ENCODE assay signal across 21 cellular contexts in the genomic region with DNA sequence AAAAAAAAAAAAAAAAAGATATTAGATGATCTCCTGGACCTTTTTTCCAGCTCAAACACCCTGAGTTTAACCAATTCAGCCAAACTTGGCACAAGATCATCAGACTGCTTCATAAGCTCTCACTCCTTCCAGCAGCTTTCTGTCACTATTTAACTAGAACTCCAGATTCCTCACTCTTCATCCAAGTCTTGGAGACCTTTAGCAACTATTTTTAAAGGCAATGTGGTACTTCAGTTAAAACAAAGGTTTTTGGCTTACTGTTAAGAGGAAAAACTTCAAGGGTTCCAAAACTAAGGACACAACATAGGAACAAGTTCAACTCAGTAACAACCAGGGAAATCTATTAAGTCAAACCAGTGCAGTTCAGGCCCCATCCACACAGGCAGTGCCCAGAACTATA. TPM values are rescaled to one million over a fixed set of nuclear protein-coding genes. Genes with fewer than 3 reads are reported as not detected.
A peak's percentile ranks its signal among the peaks of the same experiment; 100 is the strongest.
DNase-seq lines count a peak whose midpoint lies in the region; ATAC-seq and TF ChIP-seq lines count a peak whose summit lies in the region.
"Had no signal": no experiment of that assay in that cellular context is flagged by ENCODE, and none has a peak within 500 bp of the region (broad histone marks: within the 10 kb centered on the region; RNA-seq: fewer than 3 reads in every experiment).

No MANE protein-coding gene starts in this region.

- H3K27ac ChIP-seq in thyroid gland (peak overlapping the region; percentile 6 to 81 (median 67)), vagina (no peak overlapping the region)
- H3K27ac ChIP-seq: GM23248, HL-60, KMS-11 had no signal

- H3K36me3 ChIP-seq in thyroid gland (no peaks in the 10 kb centered on the region), vagina (no peaks in the 10 kb centered on the region)
- H3K36me3 ChIP-seq: HAP-1 had no signal

- DNase-seq in kidney glomerular epithelial cell (lab: John Stamatoyannopoulos, UW) = peak; percentile 21
- DNase-seq in thyroid gland = no peak
- no peak for DNase-seq in hypothalamus (lab: John Stamatoyannopoulos, UW)
- DNase-seq in vagina (ENCODE audit: extremely low spot score in 2 of 2) = no peak
- DNase-seq: AML-193, DMS 273 treated with DMSO at 0.1 percent for 48 hours, DND-41, GM23248, MV-4-11, NCI-H1694 treated with DMSO at 0.1 percent for 48 hours, NCI-H510A, NCI-H82, OCI-M1, Right ventricle myocardium superior had no signal

- peaks cover 3% of the 10 kb centered on the region for H3K27me3 Mint-ChIP-seq in brain
- peaks cover 1% of the 10 kb centered on the region for H3K27me3 Mint-ChIP-seq in nephron (ENCODE audit: low read depth)

- TF ChIP-seq CTCF in brain (conservative IDR thresholded peaks at IDR 0.05) (no peak), nephron (IDR thresholded peaks at IDR 0.05; ENCODE audit: unreplicated experiment in 3 of 3) (no peak), thyroid gland (IDR thresholded peaks at IDR 0.05) (no peak), vagina (IDR thresholded peaks at IDR 0.05) (no peak)

- H3K9me3 ChIP-seq in thyroid gland = no peaks in the 10 kb centered on the region
- no peaks in the 10 kb centered on the region for H3K9me3 ChIP-seq in vagina
- H3K9me3 ChIP-seq: HAP-1 had no signal

- no peak for ATAC-seq in GM18511 (IDR thresholded peaks at IDR 0.05; ENCODE audit: unreplicated experiment)

- intact Hi-C loops in thyroid gland (cut with DNase I) = no loop called here
- intact Hi-C loops in vagina (cut with DNase I) = no loop called here

- H3K4me3 Mint-ChIP-seq in brain (peak overlapping the region in 1 of 5 experiments; percentile 48), nephron (peak overlapping the region in 1 of 3 experiments; percentile 43)
- H3K4me3 Mint-ChIP-seq: CD14-positive monocyte had no signal

- H3K36me3 Mint-ChIP-seq in brain = peaks cover 27% of the 10 kb centered on the region
- H3K36me3 Mint-ChIP-seq in nephron (ENCODE audit: low read depth) = peaks cover 14% of the 10 kb centered on the region
- H3K36me3 Mint-ChIP-seq: CD14-positive monocyte had no signal

- TF ChIP-seq POLR2A in thyroid gland (IDR thresholded peaks at IDR 0.05) = no peak
- TF ChIP-seq POLR2A in vagina (IDR thresholded peaks at IDR 0.05) = no peak

- H3K27ac Mint-ChIP-seq in brain (peak overlapping the region in 4 of 5 experiments; percentile 59 to 84 (median 72)), nephron (peak overlapping the region; percentile 85 to 95 (median 90))
- H3K27ac Mint-ChIP-seq: CD14-positive monocyte had no signal

- H3K4me3 ChIP-seq in thyroid gland (replicated peaks in 1 of 3) (no peak overlapping the region), vagina (no peak overlapping the region)
- H3K4me3 ChIP-seq: GM23248, HAP-1 had no signal

- H3K27me3 ChIP-seq in thyroid gland (no peaks in the 10 kb centered on the region), vagina (no peaks in the 10 kb centered on the region)

- H3K4me1 Mint-ChIP-seq in brain (peaks cover 48% of the 10 kb centered on the region), nephron (peaks cover 32% of the 10 kb centered on the region)
- H3K4me1 Mint-ChIP-seq: CD14-positive monocyte had no signal

- H3K9me3 Mint-ChIP-seq in brain = peaks cover 2 to 13% (median 7%) of the 10 kb centered on the region in 5 experiments
- no peaks in the 10 kb centered on the region for H3K9me3 Mint-ChIP-seq in nephron

- H3K4me1 ChIP-seq in thyroid gland (peaks cover 43 to 45% of the 10 kb centered on the region in 2 donors), vagina (no peaks in the 10 kb centered on the region)
- H3K4me1 ChIP-seq: HAP-1 had no signal

RNA-seq across cellular contexts. Expression of a gene that starts 23.2 kb away (rescaled TPM):
- polyA plus RNA-seq in brain (ENCODE audit: insufficient read depth, low read depth, low replicate concordance) = 0.32 TPM
- total RNA-seq in thyroid gland (10 to 100 TPM in 3 of 4 donors, 1 to 10 TPM in 1; 4.2 to 20.7 (median 15.2) TPM), vagina (1.5 TPM)
- polyA plus RNA-seq: CD14-positive monocyte had no signal
